24 cellular contexts compared by ENCODE assay signal in genomic region chr14:24814944-24815343, GRCh38.
DNase-seq lines count a peak whose midpoint lies in the region; ATAC-seq, FAIRE-seq and TF ChIP-seq lines count a peak whose summit lies in the region.
"Had no signal": no experiment of that assay in that cellular context is flagged by ENCODE, and none has a peak within 500 bp of the region (broad histone marks: within the 10 kb centered on the region; RNA-seq: fewer than 3 reads in every experiment).

No MANE protein-coding gene starts in this region.

- H3K4me3 ChIP-seq in left ventricle myocardium inferior (no peak overlapping the region), right atrium auricular region (no peak overlapping the region), HepG2 (replicated peaks in 1 of 3; ENCODE audit: insufficient read depth in 1 of 3, low read depth in 2 of 3, low read length in 3 of 3) (no peak overlapping the region), HAP-1 (no peak overlapping the region)
- H3K4me3 ChIP-seq: BLaER1, GM12878, GM23248 had no signal

- CTCF ChIA-PET in HepG2 (lab: Yijun Ruan, JAX; ENCODE audit: low intra/inter-chr PET ratio, low total read pairs): no interaction called here

- H3K36me3 Mint-ChIP-seq in stimulated activated naive B cell treated with anti-CD40 and anti-IgM and Interleukin-4, amounts not matched to agents 10 μg/mL and 1 μg/mL and 100 μg/mL, for 72 hours: no peaks in the 10 kb centered on the region
- H3K36me3 Mint-ChIP-seq: CD8-positive, alpha-beta memory T cell had no signal

- peaks cover 8 to 24% of the 10 kb centered on the region in 2 donors for H3K27me3 Mint-ChIP-seq in stimulated activated naive B cell treated with anti-CD40 and anti-IgM and Interleukin-4, amounts not matched to agents 10 μg/mL and 1 μg/mL and 100 μg/mL, for 72 hours

- H3K4me3 Mint-ChIP-seq in stimulated activated naive B cell treated with anti-CD40 and anti-IgM and Interleukin-4, amounts not matched to agents 10 μg/mL and 1 μg/mL and 100 μg/mL, for 72 hours: no peak overlapping the region
- H3K4me3 Mint-ChIP-seq: B cell; CD4-positive, alpha-beta T cell; CD8-positive, alpha-beta memory T cell had no signal

- TF ChIP-seq CTCF in left ventricle myocardium inferior (IDR thresholded peaks at IDR 0.05; ENCODE audit: borderline replicate concordance) (no peak), right atrium auricular region (IDR thresholded peaks at IDR 0.05) (no peak), HepG2 (CRISPR knock-in tag; IDR thresholded peaks at IDR 0.05) (no peak)

- FAIRE-seq in HepG2 (lab: Jason Lieb, UNC): no peak
- FAIRE-seq: A204.1, D721Med, GM12878, GM19239, H1 had no signal

- no peak overlapping the region for H3K4me2 ChIP-seq in HepG2 (ENCODE audit: low read depth, low read length)
- H3K4me2 ChIP-seq: BLaER1 had no signal

- H3K27me3 ChIP-seq in left ventricle myocardium inferior (ENCODE audit: low read depth) (no peaks in the 10 kb centered on the region), right atrium auricular region (no peaks in the 10 kb centered on the region), HepG2 (ENCODE audit: control insufficient read depth in 1 of 2, insufficient read depth in 2 of 2, low read length in 2 of 2) (no peaks in the 10 kb centered on the region), HAP-1 (ENCODE audit: low read depth) (no peaks in the 10 kb centered on the region)
- H3K27me3 ChIP-seq: BLaER1 had no signal

- in situ Hi-C loops in HepG2 (cut with HindIII; ENCODE audit: extremely low pct_ligation_motif_present, low pct_unique_long_range_greater_than_20kb) (no loop called here), HAP-1 (cut with MboI; ENCODE audit: low sequenced_read_pairs) (no loop called here)

- no peak overlapping the region for H2AFZ ChIP-seq in HepG2 (ENCODE audit: low read length)
- H2AFZ ChIP-seq: GM23248 had no signal

- no peak overlapping the region for H3K9ac ChIP-seq in HepG2 (ENCODE audit: insufficient read depth, low read depth, low read length)
- H3K9ac ChIP-seq: BLaER1, GM23248 had no signal

- 79% methylated on average over 2 of the region's 2 CpGs for WGBS in HepG2 (ENCODE audit: low lambda C conversion rate)

- no peaks in the 10 kb centered on the region for H3K9me3 Mint-ChIP-seq in stimulated activated naive B cell treated with anti-CD40 and anti-IgM and Interleukin-4, amounts not matched to agents 10 μg/mL and 1 μg/mL and 100 μg/mL, for 72 hours
- H3K9me3 Mint-ChIP-seq: CD4-positive, alpha-beta T cell; CD8-positive, alpha-beta memory T cell had no signal

- no peaks in the 10 kb centered on the region for H3K4me1 Mint-ChIP-seq in stimulated activated naive B cell treated with anti-CD40 and anti-IgM and Interleukin-4, amounts not matched to agents 10 μg/mL and 1 μg/mL and 100 μg/mL, for 72 hours
- H3K4me1 Mint-ChIP-seq: B cell; CD8-positive, alpha-beta memory T cell had no signal

- no peaks in the 10 kb centered on the region for H4K20me1 ChIP-seq in HepG2 (ENCODE audit: insufficient read depth, low read length)
- H4K20me1 ChIP-seq: BLaER1 had no signal

- H3K27ac Mint-ChIP-seq in stimulated activated naive B cell treated with anti-CD40 and anti-IgM and Interleukin-4, amounts not matched to agents 10 μg/mL and 1 μg/mL and 100 μg/mL, for 72 hours: peak overlapping the region; percentile 25
- H3K27ac Mint-ChIP-seq: B cell; CD4-positive, alpha-beta T cell; CD8-positive, alpha-beta memory T cell had no signal

- H3K27ac ChIP-seq in left ventricle myocardium inferior (replicated peaks): peak overlapping the region; percentile 83
- no peak overlapping the region for H3K27ac ChIP-seq in right atrium auricular region
- no peak overlapping the region for H3K27ac ChIP-seq in HepG2 (ENCODE audit: extremely low read length, insufficient read depth, low read length)
- H3K27ac ChIP-seq: 22Rv1, BLaER1, C4-2B, GM23248 had no signal

- BruUV-seq in HepG2 (replicated peaks; lab: Mats Ljungman, UMichigan): no TSS peak

- peaks cover 90% of the 10 kb centered on the region for H3K4me1 ChIP-seq in left ventricle myocardium inferior
- peaks cover 0 to 67% of the 10 kb centered on the region in 2 donors for H3K4me1 ChIP-seq in right atrium auricular region
- H3K4me1 ChIP-seq in HepG2 (ENCODE audit: insufficient read depth, low read length): peaks cover 78% of the 10 kb centered on the region
- H3K4me1 ChIP-seq in HAP-1: no peaks in the 10 kb centered on the region
- H3K4me1 ChIP-seq: BLaER1 had no signal

- intact Hi-C loops in left ventricle myocardium inferior (cut with micrococcal nuclease) (no loop called here), HepG2 (cut with micrococcal nuclease; ENCODE audit: unreplicated experiment) (no loop called here), posterior cingulate gyrus (cut with DNase I) (no loop called here)

- TF ChIP-seq RAD21 in HepG2 (CRISPR knock-in tag; IDR thresholded peaks at IDR 0.05): no peak

- no peaks in the 10 kb centered on the region for H3K9me3 ChIP-seq in left ventricle myocardium inferior (replicated peaks)
- H3K9me3 ChIP-seq in right atrium auricular region: no peaks in the 10 kb centered on the region
- no peaks in the 10 kb centered on the region for H3K9me3 ChIP-seq in HepG2 (ENCODE audit: low read length)
- H3K9me3 ChIP-seq in HAP-1: no peaks in the 10 kb centered on the region; the same call in 1 of the 2 replicates
- H3K9me3 ChIP-seq: BLaER1 had no signal

- H3K36me3 ChIP-seq in left ventricle myocardium inferior (no peaks in the 10 kb centered on the region), right atrium auricular region (no peaks in the 10 kb centered on the region), HepG2 (replicated peaks in 1 of 2; ENCODE audit: control insufficient read depth in 1 of 2, insufficient read depth in 2 of 2, low read length in 2 of 2) (peaks cover 0 to 1% of the 10 kb centered on the region in 2 experiments; a peak in 2 of 5 replicates), HAP-1 (replicated peaks) (no peaks in the 10 kb centered on the region)
- H3K36me3 ChIP-seq: BLaER1 had no signal

- no peak for DNase-seq in left ventricle myocardium inferior
- DNase-seq in right atrium auricular region (ENCODE audit: low spot score): no peak
- no peak for DNase-seq in HepG2 (ENCODE audit: low spot score)
- DNase-seq in stimulated activated naive B cell treated with anti-CD40 and anti-IgM and Interleukin-4, amounts not matched to agents 10 μg/mL and 1 μg/mL and 100 μg/mL, for 72 hours: no peak
- no peak for DNase-seq in HAP-1 (ENCODE audit: low spot score in 2 of 2)
- DNase-seq in posterior cingulate gyrus: no peak
- DNase-seq: CD4-positive, alpha-beta T cell; CD8-positive, alpha-beta memory T cell; DMS 273 treated with DMSO at 0.1 percent for 48 hours; DMS79; EL; GDM1; GM23248; H7 had no signal

- POLR2A ChIA-PET in HepG2 (lab: Yijun Ruan, JAX): interaction anchor here (1.1 to 10.7 kb wide), 3 partner anchors 10 to 74 kb away, joined by 3 to 380 read pairs (median 6); no protein-coding TSS in a partner anchor

- TF ChIP-seq EP300 in HepG2 (IDR thresholded peaks at IDR 0.05; ENCODE audit: low read depth in 2 of 2, low read length in 2 of 2) (no peak), HepG2 (CRISPR knock-in tag; IDR thresholded peaks at IDR 0.05; ENCODE audit: borderline replicate concordance) (no peak)

- H3K79me2 ChIP-seq in HepG2 (ENCODE audit: insufficient read depth, low read length): no peaks in the 10 kb centered on the region

- TF ChIP-seq POLR2A in HepG2 (IDR thresholded peaks at IDR 0.05; ENCODE audit: insufficient read depth in 1 of 2, low read depth in 2 of 2, low read length in 2 of 2): no peak

- no peak for ATAC-seq in HepG2
- no peak for ATAC-seq in stimulated activated naive B cell treated with anti-CD40 and anti-IgM and Interleukin-4, amounts not matched to agents 10 μg/mL and 1 μg/mL and 100 μg/mL, for 72 hours (replicated peaks)
- ATAC-seq: GM12878, HCT116 had no signal

TF ChIP-seq in HepG2, 621 proteins besides CTCF, POLR2A, EP300 and RAD21 (continues in another document):
- TF ChIP-seq TGIF2 (CRISPR knock-in tag; IDR thresholded peaks at IDR 0.05) (no peak), ZNF580 (CRISPR knock-in tag; IDR thresholded peaks at IDR 0.05; ENCODE audit: borderline replicate concordance, low read depth) (no peak), PITX1 (CRISPR knock-in tag; IDR thresholded peaks at IDR 0.05) (no peak), MNT (IDR thresholded peaks at IDR 0.05) (no peak), KDM5A (IDR thresholded peaks at IDR 0.05; ENCODE audit: borderline replicate concordance, low read length) (no peak), GATA4 (IDR thresholded peaks at IDR 0.05; ENCODE audit: borderline replicate concordance, low read depth) (no peak), ARID3A (IDR thresholded peaks at IDR 0.05; ENCODE audit: low read depth, low read length) (no peak), ZBTB42 (CRISPR knock-in tag; IDR thresholded peaks at IDR 0.05) (0 out of 2 replicates have a peak, but pooled peaks have one; percentile 40)
